22 cellular contexts compared by ENCODE assay signal in genomic region chr1:186540521-186540920, GRCh38.
"Had no signal": no experiment of that assay in that cellular context is flagged by ENCODE, and none has a peak within 500 bp of the region (broad histone marks: within the 10 kb centered on the region; RNA-seq: fewer than 3 reads in every experiment).

No MANE protein-coding gene starts in this region.

- H3K36me3 ChIP-seq: MG63, SJCRH30 had no signal

- H3K9me3 ChIP-seq: SJCRH30 had no signal

- H3K4me1 ChIP-seq: SJCRH30 had no signal

- H3K27me3 ChIP-seq: MG63, SJCRH30 had no signal

- H3K4me3 ChIP-seq: MG63, SJCRH30 had no signal

- DNase-seq: IMR-90, Karpas-422, KG1, MG63, NCI-H1092, NCI-H1105 treated with DMSO at 0.1 percent for 48 hours, NCI-H1417 treated with DMSO at 0.1 percent for 48 hours, NCI-H146, NCI-H187, NCI-H2029, NCI-H2081 treated with DMSO at 0.1 percent for 48 hours, NCI-H2171, NCI-H226, NCI-H446, NCI-H510A, NCI-H524 treated with DMSO at 0.1 percent for 48 hours, RPMI8226, SHP77 treated with DMSO at 0.1 percent for 48 hours, SJCRH30 had no signal

- ATAC-seq: SK-N-SH treated with all-trans-retinoic acid at 6 μM for 48 hours had no signal

- H3K27ac ChIP-seq: SJCRH30 had no signal

- FAIRE-seq: HepG2, RCC 7860 had no signal
